Comparison of ENCODE assay signal across 8 cellular contexts in genomic region chr1:169794530-169795416, GRCh38. TPM values are rescaled to one million over a fixed set of nuclear protein-coding genes. Genes with fewer than 3 reads are reported as not detected.
DNase-seq lines count a peak whose midpoint lies in the region; ATAC-seq and TF ChIP-seq lines count a peak whose summit lies in the region.

Gene METTL18, minus strand, starts transcription at chr1:169794907. Its CDS starts 1,212 bp downstream, at chr1:169793695.

- H3K79me2 ChIP-seq in PC-9 (ENCODE audit: low read depth) = peaks cover 51% of the 10 kb centered on the region

- H3K4me2 ChIP-seq in PC-9 = peak within 1 kb of the TSS; percentile 89

- H3K36me3 ChIP-seq in PC-9 (ENCODE audit: low read depth) (peaks cover 18% of the 10 kb centered on the region), esophagus (ENCODE audit: control insufficient read depth in 2 of 2, insufficient read depth in 2 of 2, low read length in 1 of 2) (no peaks in the 10 kb centered on the region), mucosa of stomach (ENCODE audit: control insufficient read depth, insufficient read depth, low read length) (no peaks in the 10 kb centered on the region)

- H3K27ac ChIP-seq in PC-9 (peak within 1 kb of the TSS; percentile 78), esophagus (ENCODE audit: low read depth in 2 of 2, low read length in 1 of 2) (peak within 1 kb of the TSS; percentile 86 to 96)

- BruUV-seq in PC-9 (replicated peaks; lab: Mats Ljungman, UMichigan) = no TSS peak

- CTCF ChIA-PET in PC-9 (lab: Charles Lee) = no interaction called here

- peak; percentile 93 for DNase-seq in DMS153 (lab: John Stamatoyannopoulos, UW)
- peak; percentile 97 for DNase-seq in Jurkat, Clone E6-1 (ENCODE audit: low read depth, low spot score)
- peak; percentile 90 to 91 for DNase-seq in PC-9
- DNase-seq in activated T-cell treated with anti-CD3 and anti-CD28 coated beads, Interleukin-2, amount 50 U/mL, for 1 hour = peak; percentile 86
- DNase-seq in stimulated activated CD8-positive, alpha-beta memory T cell treated with anti-CD3 and anti-CD28 coated beads, Interleukin-7, amount 100 ng/mL, for 1 hour (ENCODE audit: low read depth in 2 of 2) = peak; percentile 77 to 80

- H3K9me2 ChIP-seq in PC-9 (ENCODE audit: insufficient read depth) = no peaks in the 10 kb centered on the region

- 0 to 1% methylated on average over 48 of the region's 48 CpGs for WGBS in esophagus, 2 donors

- intact Hi-C loops in PC-9 (cut with micrococcal nuclease; ENCODE audit: unreplicated experiment) = loop anchor here (1.0 to 10.0 kb wide), 3 partner anchors 13 to 310 kb away; partner anchors contain the start of gene SLC19A2

- peak within 1 kb of the TSS; percentile 86 for H2AFZ ChIP-seq in PC-9

- peak; percentile 89 for ATAC-seq in GM21619 (IDR thresholded peaks at IDR 0.05; ENCODE audit: unreplicated experiment)

- H3K9me3 ChIP-seq in PC-9 (ENCODE audit: insufficient read depth, low read depth) = no peaks in the 10 kb centered on the region
- no peaks in the 10 kb centered on the region for H3K9me3 ChIP-seq in esophagus (ENCODE audit: control insufficient read depth in 2 of 2, insufficient read depth in 1 of 2, low read depth in 1 of 2, low read length in 1 of 2)
- no peaks in the 10 kb centered on the region for H3K9me3 ChIP-seq in mucosa of stomach (ENCODE audit: control insufficient read depth, low read length)

- no peaks in the 10 kb centered on the region for H4K20me1 ChIP-seq in PC-9 (ENCODE audit: insufficient read depth)

- H3F3A ChIP-seq in PC-9 (ENCODE audit: insufficient read depth, low read depth) = no peaks in the 10 kb centered on the region; the same call in 1 of the 2 replicates

- H3K4me1 ChIP-seq in PC-9 (replicated peaks; ENCODE audit: insufficient read depth) (peaks cover 6% of the 10 kb centered on the region; the same call in 1 of the 2 replicates), esophagus (ENCODE audit: control insufficient read depth in 2 of 2, insufficient read depth in 2 of 2, low read length in 1 of 2) (no peaks in the 10 kb centered on the region), mucosa of stomach (ENCODE audit: control insufficient read depth, insufficient read depth, low read length) (peaks cover 9% of the 10 kb centered on the region)

- H3K27me3 ChIP-seq in PC-9 (ENCODE audit: insufficient read depth, low read depth) = no peaks in the 10 kb centered on the region
- H3K27me3 ChIP-seq in esophagus (ENCODE audit: control insufficient read depth in 1 of 2, insufficient read depth in 2 of 2, low read length in 2 of 2) = no peaks in the 10 kb centered on the region
- no peaks in the 10 kb centered on the region for H3K27me3 ChIP-seq in mucosa of stomach (ENCODE audit: control insufficient read depth, insufficient read depth, low read length)

- H3K9ac ChIP-seq in mucosa of stomach (ENCODE audit: low read length) = peak within 1 kb of the TSS; percentile 79

- POLR2A ChIA-PET in PC-9 (lab: Charles Lee; ENCODE audit: unreplicated experiment) = interaction anchor here (0.5 to 1.1 kb wide), 3 partner anchors 15 to 275 kb away, joined by 3 to 6 read pairs (median 5); no protein-coding TSS in a partner anchor

- peak within 1 kb of the TSS; percentile 91 for H3K4me3 ChIP-seq in Jurkat, Clone E6-1 (ENCODE audit: low read length)
- H3K4me3 ChIP-seq in PC-9 (peak within 1 kb of the TSS; percentile 85), esophagus (ENCODE audit: low read depth in 1 of 2, low read length in 2 of 2) (peak within 1 kb of the TSS; percentile 79 to 85), mucosa of stomach (ENCODE audit: low read length) (peak within 1 kb of the TSS; percentile 76)

- TF ChIP-seq CTCF in PC-9 (conservative IDR thresholded peaks at IDR 0.05) = no peak

RNA-seq across cellular contexts. Expression of gene METTL18, which starts in this region (rescaled TPM):
- polyA plus RNA-seq in Jurkat, Clone E6-1 (2012; ENCODE audit: insufficient read depth, insufficient read length) = 16.7 TPM
- total RNA-seq in PC-9 (2021) = 7.5 and 11.4 TPM in 2 replicates
- polyA plus RNA-seq in esophagus = 1 to 10 TPM; 5.7 to 5.8 TPM

Comparison
In these comparisons a context has a peak if more than half of its experiments do, and no peak if none do; other contexts are left out.
1. Peak in every context shown above with its lines: DNase-seq, ATAC-seq, H3K4me3 ChIP-seq and H3K27ac ChIP-seq.